In genomic region chr2:10930731-10931516, GRCh38 we compare ENCODE assay signal across 15 cellular contexts. TPM values are rescaled to one million over a fixed set of nuclear protein-coding genes. Genes with fewer than 3 reads are reported as not detected.
"Had no signal": no experiment of that assay in that cellular context is flagged by ENCODE, and none has a peak within 500 bp of the region (broad histone marks: within the 10 kb centered on the region; RNA-seq: fewer than 3 reads in every experiment).

No MANE protein-coding gene starts in this region.

- ATAC-seq: body of pancreas; foreskin keratinocyte; left lung; natural killer cell treated with Interleukin-12 subunit alpha and Interleukin-12 subunit beta and Interleukin-15 and Interleukin-18, amount 100 ng/mL, for 72 hours; T-helper 17 cell had no signal

- DNase-seq: activated CD4-positive, alpha-beta T cell treated with anti-CD3 and anti-CD28 coated beads, Interleukin-2, amount 10 ng/mL, durations not matched to agents 7 days and 5 days; activated CD4-positive, CD25-positive, alpha-beta regulatory T cell; activated CD8-positive, alpha-beta memory T cell treated with anti-CD3 and anti-CD28 coated beads for 24 hours; activated naive CD4-positive, alpha-beta T cell treated with anti-CD3 and anti-CD28 coated beads, Interleukin-2, amount 50 U/mL, for 16 hours; body of pancreas; foreskin keratinocyte; left lung; occipital lobe; stimulated activated CD4-positive, alpha-beta T cell treated with anti-CD3 and anti-CD28 coated beads, Interleukin-15, amount 100 ng/mL, for 24 hours; T-helper 17 cell had no signal

- H3K36me3 ChIP-seq: left lung, tibial nerve, vagina had no signal

- H3K27ac Mint-ChIP-seq: activated CD4-positive, alpha-beta T cell treated with anti-CD3 and anti-CD28 coated beads, Interleukin-2, amount 10 ng/mL, durations not matched to agents 7 days and 5 days; dendritic cell treated with granulocyte-macrophage colony-stimulating factor and Interleukin-4, amounts not matched to agents 40 ng/mL and 50 ng/mL, for 4 days; natural killer cell treated with Interleukin-12 subunit alpha and Interleukin-12 subunit beta and Interleukin-15 and Interleukin-18, amount 100 ng/mL, for 72 hours; T-helper 17 cell had no signal

- H3K4me1 Mint-ChIP-seq: activated CD4-positive, alpha-beta T cell treated with anti-CD3 and anti-CD28 coated beads, Interleukin-2, amount 10 ng/mL, durations not matched to agents 7 days and 5 days had no signal

- H3K9me3 ChIP-seq: body of pancreas, left lung, tibial nerve, vagina had no signal

- H3K4me3 Mint-ChIP-seq: activated CD4-positive, alpha-beta T cell treated with anti-CD3 and anti-CD28 coated beads, Interleukin-2, amount 10 ng/mL, durations not matched to agents 7 days and 5 days; dendritic cell treated with granulocyte-macrophage colony-stimulating factor and Interleukin-4, amounts not matched to agents 40 ng/mL and 50 ng/mL, for 4 days; natural killer cell treated with Interleukin-12 subunit alpha and Interleukin-12 subunit beta and Interleukin-15 and Interleukin-18, amount 100 ng/mL, for 72 hours; T-helper 17 cell had no signal

- H3K4me1 ChIP-seq: body of pancreas, foreskin keratinocyte, left lung, tibial nerve, vagina had no signal

- FAIRE-seq: keratinocyte had no signal

- H3K4me3 ChIP-seq: body of pancreas, left lung, tibial nerve, vagina had no signal

- H3K9me3 Mint-ChIP-seq: activated CD4-positive, alpha-beta T cell treated with anti-CD3 and anti-CD28 coated beads, Interleukin-2, amount 10 ng/mL, durations not matched to agents 7 days and 5 days; dendritic cell treated with granulocyte-macrophage colony-stimulating factor and Interleukin-4, amounts not matched to agents 40 ng/mL and 50 ng/mL, for 4 days; natural killer cell treated with Interleukin-12 subunit alpha and Interleukin-12 subunit beta and Interleukin-15 and Interleukin-18, amount 100 ng/mL, for 72 hours had no signal

- H3K27ac ChIP-seq: body of pancreas, foreskin keratinocyte, left lung, tibial nerve, vagina had no signal

- H3K27me3 ChIP-seq: body of pancreas, vagina had no signal

- H3K36me3 Mint-ChIP-seq: natural killer cell treated with Interleukin-12 subunit alpha and Interleukin-12 subunit beta and Interleukin-15 and Interleukin-18, amount 100 ng/mL, for 72 hours had no signal

RNA-seq across cellular contexts. Expression of gene KCNF1, which starts 19.2 kb away (rescaled TPM):
- total RNA-seq: activated CD4-positive, alpha-beta T cell treated with anti-CD3 and anti-CD28 coated beads, Interleukin-2, amount 10 ng/mL, durations not matched to agents 7 days and 5 days; left lung; natural killer cell treated with Interleukin-12 subunit alpha and Interleukin-12 subunit beta and Interleukin-15 and Interleukin-18, amount 100 ng/mL, for 72 hours; T-helper 17 cell; vagina had no signal
